In genomic region chr1:53280486-53280885, GRCh38 we compare ENCODE assay signal across 24 cellular contexts.
"Had no signal": no experiment of that assay in that cellular context is flagged by ENCODE, and none has a peak within 500 bp of the region (broad histone marks: within the 10 kb centered on the region; RNA-seq: fewer than 3 reads in every experiment).

No MANE protein-coding gene starts in this region.

- H3K36me3 ChIP-seq: adrenal gland, esophagus muscularis mucosa, gastrocnemius medialis, right lobe of liver, upper lobe of left lung had no signal

- H3K27ac ChIP-seq: adrenal gland, ascending aorta, coronary artery, esophagus muscularis mucosa, gastrocnemius medialis, right lobe of liver, skin epidermis, testis, upper lobe of left lung had no signal

- H3K4me3 ChIP-seq: adrenal gland, ascending aorta, coronary artery, esophagus muscularis mucosa, gastrocnemius medialis, right lobe of liver, skin epidermis, testis, upper lobe of left lung had no signal

- H3K27me3 ChIP-seq: adrenal gland, ascending aorta, gastrocnemius medialis, right lobe of liver, testis, upper lobe of left lung had no signal

- H3K4me3 Mint-ChIP-seq: activated B cell treated with CpG ODN at 0.5 μM for 24 hours; activated CD4-positive, alpha-beta T cell treated with anti-CD3 and anti-CD28 coated beads for 36 hours; nephron progenitor cell had no signal

- H3K27me3 Mint-ChIP-seq: activated B cell treated with CpG ODN at 0.5 μM for 24 hours; activated CD4-positive, alpha-beta T cell treated with anti-CD3 and anti-CD28 coated beads for 36 hours had no signal

- H3K9me3 Mint-ChIP-seq: activated B cell treated with CpG ODN at 0.5 μM for 24 hours, nephron progenitor cell had no signal

- H3K27ac Mint-ChIP-seq: activated B cell treated with CpG ODN at 0.5 μM for 24 hours; activated CD4-positive, alpha-beta T cell treated with anti-CD3 and anti-CD28 coated beads for 36 hours had no signal

- H3K9me3 ChIP-seq: adrenal gland, ascending aorta, esophagus muscularis mucosa, gastrocnemius medialis, right lobe of liver, testis, upper lobe of left lung had no signal

- DNase-seq: activated B cell treated with CpG ODN at 0.5 μM for 24 hours; activated CD4-positive, alpha-beta T cell treated with anti-CD3 and anti-CD28 coated beads for 36 hours; activated CD4-positive, alpha-beta T cell treated with anti-CD3 and anti-CD28 coated beads, Interleukin-2, amount 50 U/mL, for 4 hours; activated CD8-positive, alpha-beta memory T cell treated with anti-CD3 and anti-CD28 coated beads, Interleukin-2, amount 50 U/mL, for 48 hours; activated effector memory CD4-positive, alpha-beta T cell treated with anti-CD3 and anti-CD28 coated beads, Interleukin-2, amount 50 U/mL, for 16 hours; activated naive CD4-positive, alpha-beta T cell treated with anti-CD3 and anti-CD28 coated beads, Interleukin-2, amount 50 U/mL, for 16 hours; activated T-cell treated with anti-CD3 and anti-CD28 coated beads, Interleukin-2, amount 50 U/mL, for 48 hours; adrenal gland; central memory CD4-positive, alpha-beta T cell; gastrocnemius medialis; head of caudate nucleus; left cardiac atrium; nephron progenitor cell; occipital lobe; right lobe of liver; stimulated activated CD4-positive, alpha-beta T cell treated with anti-CD3 and anti-CD28 coated beads, Interleukin-2, amount 100 ng/mL, for 24 hours; stimulated activated naive CD4-positive, alpha-beta T cell; T-helper 9 cell; testis; upper lobe of left lung had no signal

- ATAC-seq: activated CD4-positive, alpha-beta T cell treated with anti-CD3 and anti-CD28 coated beads for 36 hours; gastrocnemius medialis; left cardiac atrium; right lobe of liver had no signal

- H3K4me1 ChIP-seq: adrenal gland, ascending aorta, esophagus muscularis mucosa, gastrocnemius medialis, right lobe of liver, testis, upper lobe of left lung had no signal

- H3K4me1 Mint-ChIP-seq: activated B cell treated with CpG ODN at 0.5 μM for 24 hours; activated CD4-positive, alpha-beta T cell treated with anti-CD3 and anti-CD28 coated beads for 36 hours had no signal
